8 cellular contexts compared by ENCODE assay signal in the genomic region with DNA sequence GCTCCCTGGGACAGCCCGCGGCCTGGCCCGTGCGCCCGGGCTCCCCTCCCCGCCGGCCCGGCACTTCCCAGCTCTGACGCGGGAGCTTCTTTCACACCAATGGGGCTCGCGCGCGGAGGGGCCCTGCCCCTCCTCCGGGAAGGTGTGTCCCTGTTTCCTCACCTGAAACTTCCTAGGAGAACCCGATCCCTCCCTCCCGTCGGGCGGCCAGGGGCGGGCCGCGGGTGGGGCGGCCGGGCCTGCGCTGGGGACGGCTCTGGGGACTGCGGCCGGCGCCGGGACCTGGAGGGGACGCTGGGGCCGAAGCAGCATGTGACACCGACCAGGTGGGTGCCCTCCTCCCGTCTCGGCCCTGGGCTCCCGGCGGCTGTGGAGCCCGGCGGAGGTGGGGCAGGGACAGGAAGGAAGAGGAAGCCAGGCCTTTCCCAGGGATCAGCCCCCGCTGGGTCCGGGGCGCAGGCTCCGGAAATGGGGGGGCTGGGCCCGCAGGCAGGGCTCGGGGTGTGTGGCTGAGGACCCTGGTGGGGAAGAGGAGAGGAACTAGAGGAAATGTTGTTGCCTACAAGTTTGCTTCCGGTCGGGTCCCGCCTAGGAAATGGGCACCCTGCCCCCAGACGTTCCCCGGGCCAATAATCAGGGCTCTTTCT. TPM values are rescaled to one million over a fixed set of nuclear protein-coding genes. Genes with fewer than 3 reads are reported as not detected.
DNase-seq lines count a peak whose midpoint lies in the region; ATAC-seq and TF ChIP-seq lines count a peak whose summit lies in the region.
"Not testable (repeated sequence)": the region's sequence is repeated elsewhere in the genome, so short reads cannot be mapped to it uniquely, and the experiment has no call there.

A gene (plus strand): TSS at position 227 of the 647 bp plus-strand sequence. CDS start 7,268 bp downstream, outside the sequence.

- H3K9me3 Mint-ChIP-seq in activated naive CD4-positive, alpha-beta T cell treated with anti-CD3 and anti-CD28 coated beads, Interleukin-2, amount 10 ng/mL, durations not matched to agents 7 days and 5 days; glutamatergic neuron (ENCODE audit: unreplicated experiment); natural killer cell: not testable (repeated sequence)

- ATAC-seq in GM18868 (IDR thresholded peaks at IDR 0.05; ENCODE audit: unreplicated experiment), result peak; percentile 66
- ATAC-seq in GM21717 (IDR thresholded peaks at IDR 0.05; ENCODE audit: unreplicated experiment), result peak; percentile 73
- peak; percentile 31 for ATAC-seq in HG03060 (IDR thresholded peaks at IDR 0.05; ENCODE audit: low read depth, unreplicated experiment)
- ATAC-seq in natural killer cell, result peak; percentile 65 to 68 (median 65)

- H3K27ac ChIP-seq in vagina, result not testable (repeated sequence)

- CTCF ChIA-PET in activated naive CD4-positive, alpha-beta T cell treated with anti-CD3 and anti-CD28 coated beads, Interleukin-2, amount 10 ng/mL, durations not matched to agents 7 days and 5 days (lab: Charles Lee), result not testable (repeated sequence)

- intact Hi-C loops in natural killer cell (cut with micrococcal nuclease); vagina (cut with DNase I): not testable (repeated sequence)

- H3K27me3 Mint-ChIP-seq in activated naive CD4-positive, alpha-beta T cell treated with anti-CD3 and anti-CD28 coated beads, Interleukin-2, amount 10 ng/mL, durations not matched to agents 7 days and 5 days; glutamatergic neuron (ENCODE audit: unreplicated experiment); natural killer cell (ENCODE audit: low read depth in 2 of 2): not testable (repeated sequence)

- TF ChIP-seq POLR2A in vagina (IDR thresholded peaks at IDR 0.05), result not testable (repeated sequence)

- DNase-seq in LNCaP clone FGC (ENCODE audit: low read depth); activated naive CD4-positive, alpha-beta T cell treated with anti-CD3 and anti-CD28 coated beads, Interleukin-2, amount 10 ng/mL, durations not matched to agents 7 days and 5 days; glutamatergic neuron; natural killer cell; vagina (ENCODE audit: extremely low spot score in 2 of 2): not testable (repeated sequence)

- peak within 1 kb of the TSS; percentile 91 for H3K4me3 Mint-ChIP-seq in activated naive CD4-positive, alpha-beta T cell treated with anti-CD3 and anti-CD28 coated beads, Interleukin-2, amount 10 ng/mL, durations not matched to agents 7 days and 5 days
- H3K4me3 Mint-ChIP-seq in glutamatergic neuron (ENCODE audit: unreplicated experiment), result peak within 1 kb of the TSS; percentile 90
- peak within 1 kb of the TSS; percentile 83 for H3K4me3 Mint-ChIP-seq in natural killer cell

- H3K9me3 ChIP-seq in vagina, result not testable (repeated sequence)

- peaks cover 21% of the 10 kb centered on the region for H3K4me1 Mint-ChIP-seq in activated naive CD4-positive, alpha-beta T cell treated with anti-CD3 and anti-CD28 coated beads, Interleukin-2, amount 10 ng/mL, durations not matched to agents 7 days and 5 days
- not testable (repeated sequence) for H3K4me1 Mint-ChIP-seq in glutamatergic neuron (ENCODE audit: low read depth, unreplicated experiment); natural killer cell

- not testable (repeated sequence) for H3K36me3 Mint-ChIP-seq in activated naive CD4-positive, alpha-beta T cell treated with anti-CD3 and anti-CD28 coated beads, Interleukin-2, amount 10 ng/mL, durations not matched to agents 7 days and 5 days; glutamatergic neuron (ENCODE audit: unreplicated experiment); natural killer cell

- not testable (repeated sequence) for H3K4me1 ChIP-seq in vagina

- not testable (repeated sequence) for H3K27me3 ChIP-seq in vagina

- H3K27ac Mint-ChIP-seq in activated naive CD4-positive, alpha-beta T cell treated with anti-CD3 and anti-CD28 coated beads, Interleukin-2, amount 10 ng/mL, durations not matched to agents 7 days and 5 days, result peak within 1 kb of the TSS; percentile 90
- H3K27ac Mint-ChIP-seq in glutamatergic neuron (ENCODE audit: unreplicated experiment), result peak within 1 kb of the TSS; percentile 67
- not testable (repeated sequence) for H3K27ac Mint-ChIP-seq in natural killer cell

- TF ChIP-seq CTCF in LNCaP clone FGC (IDR thresholded peaks at IDR 0.05; ENCODE audit: control insufficient read depth, extremely low read depth, insufficient read depth); glutamatergic neuron (IDR thresholded peaks at IDR 0.05; ENCODE audit: partially characterized antibody, unreplicated experiment); natural killer cell (IDR thresholded peaks at IDR 0.05); vagina (IDR thresholded peaks at IDR 0.05): not testable (repeated sequence)

- not testable (repeated sequence) for H3K36me3 ChIP-seq in vagina

- peak within 1 kb of the TSS; percentile 36 for H3K4me3 ChIP-seq in LNCaP clone FGC (ENCODE audit: low read depth, low read length)
- peak within 1 kb of the TSS in 1 of 2 donors; percentile 18 for H3K4me3 ChIP-seq in vagina

RNA-seq across cellular contexts. Expression of the gene that starts here (rescaled TPM):
- total RNA-seq in glutamatergic neuron (ENCODE audit: unreplicated experiment), result 0.93 TPM
- total RNA-seq in natural killer cell, result 1 to 10 TPM; 1.2 to 2.1 (median 1.8) TPM
- 23.3 TPM for total RNA-seq in vagina
